ENCODE assay signal across 28 cellular contexts in genomic region chr7:141039366-141039765, GRCh38. TPM values are rescaled to one million over a fixed set of nuclear protein-coding genes. Genes with fewer than 3 reads are reported as not detected.
DNase-seq lines count a peak whose midpoint lies in the region; ATAC-seq, FAIRE-seq and TF ChIP-seq lines count a peak whose summit lies in the region.
"Had no signal": no experiment of that assay in that cellular context is flagged by ENCODE, and none has a peak within 500 bp of the region (broad histone marks: within the 10 kb centered on the region; RNA-seq: fewer than 3 reads in every experiment).

No MANE protein-coding gene starts in this region.

- H3K27me3 Mint-ChIP-seq in GM23338 (ENCODE audit: insufficient read depth, low read depth, poor library complexity), result peaks cover 7% of the 10 kb centered on the region
- peaks cover 18% of the 10 kb centered on the region for H3K27me3 Mint-ChIP-seq in activated CD4-positive, alpha-beta T cell treated with anti-CD3 and anti-CD28 coated beads, Interleukin-2, amount 10 ng/mL, durations not matched to agents 7 days and 5 days

- H3K4me1 Mint-ChIP-seq in GM23338, result peaks cover 4% of the 10 kb centered on the region; the same call in 2 of the 3 replicates
- no peaks in the 10 kb centered on the region for H3K4me1 Mint-ChIP-seq in activated CD4-positive, alpha-beta T cell treated with anti-CD3 and anti-CD28 coated beads, Interleukin-2, amount 10 ng/mL, durations not matched to agents 7 days and 5 days
- H3K4me1 Mint-ChIP-seq: CD4-positive, CD25-positive, alpha-beta regulatory T cell; IgD-negative memory B cell; naive thymus-derived CD4-positive, alpha-beta T cell; stimulated activated effector memory CD8-positive, alpha-beta T cell treated with anti-CD3 and anti-CD28 coated beads, Interleukin-12 subunit alpha, Interleukin-12 subunit beta, amount 100 ng/mL, for 72 hours had no signal

- H3K4me1 ChIP-seq in GM23338 (ENCODE audit: insufficient read depth), result no peaks in the 10 kb centered on the region
- H3K4me1 ChIP-seq: gastrocnemius medialis, SJSA1, vagina had no signal

- POLR2A ChIA-PET in activated CD4-positive, alpha-beta T cell treated with anti-CD3 and anti-CD28 coated beads, Interleukin-2, amount 10 ng/mL, durations not matched to agents 7 days and 5 days (lab: Charles Lee), result no interaction called here

- H3K79me2 ChIP-seq in GM23338 (replicated peaks; ENCODE audit: insufficient read depth), result no peaks in the 10 kb centered on the region

- H3K4me2 ChIP-seq in GM23338, result no peak overlapping the region

- peaks cover 3% of the 10 kb centered on the region; the same call in 2 of the 3 replicates for H3K36me3 Mint-ChIP-seq in GM23338 (ENCODE audit: low read depth)
- no peaks in the 10 kb centered on the region for H3K36me3 Mint-ChIP-seq in activated CD4-positive, alpha-beta T cell treated with anti-CD3 and anti-CD28 coated beads, Interleukin-2, amount 10 ng/mL, durations not matched to agents 7 days and 5 days (ENCODE audit: low read depth)
- H3K36me3 Mint-ChIP-seq: CD4-positive, CD25-positive, alpha-beta regulatory T cell; IgD-negative memory B cell; stimulated activated effector memory CD8-positive, alpha-beta T cell treated with anti-CD3 and anti-CD28 coated beads, Interleukin-12 subunit alpha, Interleukin-12 subunit beta, amount 100 ng/mL, for 72 hours had no signal

- H3K9me3 Mint-ChIP-seq in GM23338, result peaks cover 8% of the 10 kb centered on the region; the same call in 2 of the 3 replicates
- H3K9me3 Mint-ChIP-seq in activated CD4-positive, alpha-beta T cell treated with anti-CD3 and anti-CD28 coated beads, Interleukin-2, amount 10 ng/mL, durations not matched to agents 7 days and 5 days, result no peaks in the 10 kb centered on the region
- H3K9me3 Mint-ChIP-seq: activated CD8-positive, alpha-beta T cell treated with anti-CD3 and anti-CD28 coated beads for 36 hours; activated naive CD4-positive, alpha-beta T cell treated with anti-CD3 and anti-CD28 coated beads for 36 hours; activated T-cell treated with anti-CD3 and anti-CD28 coated beads, Interleukin-2, amount 50 U/mL, for 4 hours had no signal

- H3K27ac ChIP-seq in GM23338 (ENCODE audit: low read depth), result no peak overlapping the region
- H3K27ac ChIP-seq: epithelial cell of prostate, gastrocnemius medialis, SJSA1, vagina had no signal

- no peak overlapping the region for H3K4me3 ChIP-seq in GM23338
- H3K4me3 ChIP-seq: gastrocnemius medialis, SJSA1, vagina had no signal

- H4K20me1 ChIP-seq in GM23338 (replicated peaks; ENCODE audit: insufficient read depth), result no peaks in the 10 kb centered on the region

- no peak for ATAC-seq in GM23338
- ATAC-seq: activated CD8-positive, alpha-beta T cell treated with anti-CD3 and anti-CD28 coated beads for 36 hours; activated T-cell treated with anti-CD3 and anti-CD28 coated beads, Interleukin-2, amount 50 U/mL, for 4 hours; gastrocnemius medialis; HCT116; naive thymus-derived CD4-positive, alpha-beta T cell; PC-3; stimulated activated effector memory CD8-positive, alpha-beta T cell treated with anti-CD3 and anti-CD28 coated beads, Interleukin-12 subunit alpha, Interleukin-12 subunit beta, amount 100 ng/mL, for 72 hours had no signal

- no peaks in the 10 kb centered on the region for H3K9me2 ChIP-seq in GM23338 (ENCODE audit: insufficient read depth)

- DNase-seq in A172 (ENCODE audit: low spot score), result peak; percentile 13
- no peak for DNase-seq in GM23338 (ENCODE audit: low spot score)
- peak; percentile 53 for DNase-seq in RPMI7951 (ENCODE audit: low read depth)
- peak; percentile 31 for DNase-seq in hepatic stellate cell (ENCODE audit: low spot score)
- no peak for DNase-seq in GM19239 (ENCODE audit: insufficient read length, low spot score)
- DNase-seq in hypothalamus (lab: John Stamatoyannopoulos, UW), result no peak
- no peak for DNase-seq in activated CD4-positive, alpha-beta T cell treated with anti-CD3 and anti-CD28 coated beads, Interleukin-2, amount 10 ng/mL, durations not matched to agents 7 days and 5 days
- DNase-seq in NOMO-1 (lab: John Stamatoyannopoulos, UW; ENCODE audit: unreplicated experiment in 2 of 2), result no peak
- DNase-seq: ACHN; activated CD4-positive, CD25-positive, alpha-beta regulatory T cell; activated CD8-positive, alpha-beta T cell treated with anti-CD3 and anti-CD28 coated beads for 36 hours; activated naive CD4-positive, alpha-beta T cell treated with anti-CD3 and anti-CD28 coated beads for 36 hours; activated T-cell treated with anti-CD3 and anti-CD28 coated beads, Interleukin-2, amount 50 U/mL, for 4 hours; CD4-positive, CD25-positive, alpha-beta regulatory T cell; gastrocnemius medialis; MM.1S; naive thymus-derived CD4-positive, alpha-beta T cell; NCI-H1436; NCI-H526 treated with DMSO at 0.1 percent for 48 hours; PC-3; T-helper 2 cell had no signal

- FAIRE-seq in GM19239 (lab: Jason Lieb, UNC), result no peak
- FAIRE-seq: GM12891 had no signal

- no peaks in the 10 kb centered on the region for H3K36me3 ChIP-seq in GM23338 (ENCODE audit: insufficient read depth)
- H3K36me3 ChIP-seq: gastrocnemius medialis, SJSA1, vagina had no signal

- peak overlapping the region; percentile 66 for H2AFZ ChIP-seq in GM23338

- H3K4me3 Mint-ChIP-seq in GM23338, result no peak overlapping the region
- no peak overlapping the region for H3K4me3 Mint-ChIP-seq in activated CD4-positive, alpha-beta T cell treated with anti-CD3 and anti-CD28 coated beads, Interleukin-2, amount 10 ng/mL, durations not matched to agents 7 days and 5 days
- H3K4me3 Mint-ChIP-seq: activated CD8-positive, alpha-beta T cell treated with anti-CD3 and anti-CD28 coated beads for 36 hours; activated naive CD4-positive, alpha-beta T cell treated with anti-CD3 and anti-CD28 coated beads for 36 hours; activated T-cell treated with anti-CD3 and anti-CD28 coated beads, Interleukin-2, amount 50 U/mL, for 4 hours; CD4-positive, CD25-positive, alpha-beta regulatory T cell; IgD-negative memory B cell; naive thymus-derived CD4-positive, alpha-beta T cell; stimulated activated effector memory CD8-positive, alpha-beta T cell treated with anti-CD3 and anti-CD28 coated beads, Interleukin-12 subunit alpha, Interleukin-12 subunit beta, amount 100 ng/mL, for 72 hours had no signal

- no peaks in the 10 kb centered on the region for H3F3A ChIP-seq in GM23338 (replicated peaks; ENCODE audit: low read depth)

- no peaks in the 10 kb centered on the region for H3K27me3 ChIP-seq in GM23338 (ENCODE audit: insufficient read depth)
- H3K27me3 ChIP-seq: gastrocnemius medialis, vagina had no signal

- TF ChIP-seq CTCF in GM23338 (conservative IDR thresholded peaks at IDR 0.05; ENCODE audit: low read depth in 2 of 2), result no peak

- CTCF ChIA-PET in activated CD4-positive, alpha-beta T cell treated with anti-CD3 and anti-CD28 coated beads, Interleukin-2, amount 10 ng/mL, durations not matched to agents 7 days and 5 days (lab: Charles Lee), result no interaction called here

- no peak overlapping the region for H3K27ac Mint-ChIP-seq in GM23338
- no peak overlapping the region for H3K27ac Mint-ChIP-seq in activated CD4-positive, alpha-beta T cell treated with anti-CD3 and anti-CD28 coated beads, Interleukin-2, amount 10 ng/mL, durations not matched to agents 7 days and 5 days
- H3K27ac Mint-ChIP-seq: activated CD8-positive, alpha-beta T cell treated with anti-CD3 and anti-CD28 coated beads for 36 hours; activated naive CD4-positive, alpha-beta T cell treated with anti-CD3 and anti-CD28 coated beads for 36 hours; CD4-positive, CD25-positive, alpha-beta regulatory T cell; IgD-negative memory B cell; naive thymus-derived CD4-positive, alpha-beta T cell; stimulated activated effector memory CD8-positive, alpha-beta T cell treated with anti-CD3 and anti-CD28 coated beads, Interleukin-12 subunit alpha, Interleukin-12 subunit beta, amount 100 ng/mL, for 72 hours had no signal

TF ChIP-seq in GM23338, 12 proteins besides CTCF, POLR2A, EP300 and RAD21 (continues in another document):
- TF ChIP-seq ETS1 (IDR thresholded peaks at IDR 0.05) (no peak), NANOG (IDR thresholded peaks at IDR 0.05; ENCODE audit: borderline replicate concordance) (no peak), CREB1 (CRISPR knock-in tag; IDR thresholded peaks at IDR 0.05; ENCODE audit: low read depth) (no peak), EZH2 (IDR thresholded peaks at IDR 0.05; ENCODE audit: low read depth, unreplicated experiment) (no peak), EZH2phosphoT487 (IDR thresholded peaks at IDR 0.05; ENCODE audit: unreplicated experiment) (no peak), POLR2AphosphoS5 (IDR thresholded peaks at IDR 0.05; ENCODE audit: low read depth) (no peak)

RNA-seq across cellular contexts. Expression of gene MRPS33, which starts 24.6 kb away (rescaled TPM):
- total RNA-seq in A172 (2014; rRNA removed; shearing (Covaris generic)), result 30.1 and 41.0 TPM in 2 replicates
- total RNA-seq in GM23338 (2014; rRNA removed; shearing (Covaris generic)), result 23.1 and 35.0 TPM in 2 replicates
- 134 and 140 TPM in 2 replicates for polyA plus RNA-seq in GM23338 (2016; fragmentation: Nextera tagmentation; extraction: Ambion mirVana)
- 55.7 and 70.3 TPM in 2 replicates for total RNA-seq in RPMI7951 (2014; rRNA removed; shearing (Covaris generic))
- 10 to 100 TPM; 69.1 to 72.6 TPM for total RNA-seq in activated CD4-positive, alpha-beta T cell treated with anti-CD3 and anti-CD28 coated beads, Interleukin-2, amount 10 ng/mL, durations not matched to agents 7 days and 5 days

RNA-seq across cellular contexts. Expression of gene TMEM178B, which starts 34.5 kb away (rescaled TPM):
- 0.34 and 0.50 TPM in 2 replicates for total RNA-seq in A172 (2014; rRNA removed; shearing (Covaris generic))
- total RNA-seq in GM23338 (2014; rRNA removed; shearing (Covaris generic)), result 9.4 and 15.6 TPM in 2 replicates
- 2.9 and 4.9 TPM in 2 replicates for polyA plus RNA-seq in GM23338 (2016; fragmentation: Nextera tagmentation; extraction: Ambion mirVana)
- 4.1 and 4.3 TPM in 2 replicates for total RNA-seq in RPMI7951 (2014; rRNA removed; shearing (Covaris generic))
- total RNA-seq in activated CD4-positive, alpha-beta T cell treated with anti-CD3 and anti-CD28 coated beads, Interleukin-2, amount 10 ng/mL, durations not matched to agents 7 days and 5 days, result under 1 TPM; 0.22 to 0.25 TPM
- polyA plus RNA-seq: CD4-positive, CD25-positive, alpha-beta regulatory T cell; IgD-negative memory B cell; naive thymus-derived CD4-positive, alpha-beta T cell had no signal

Comparison
In these comparisons a context has a peak if more than half of its experiments do, and no peak if none do; other contexts are left out.
1. DNase-seq: peak in A172 (single experiment), RPMI7951 (single experiment) and hepatic stellate cell (single experiment); none in GM23338 (single experiment), GM19239 (single experiment), hypothalamus (0 of 51), activated CD4-positive, alpha-beta T cell treated with anti-CD3 and anti-CD28 coated beads, Interleukin-2, amount 10 ng/mL, durations not matched to agents 7 days and 5 days (single experiment) and NOMO-1 (0 of 2).